ENCODE assay signal across 23 cellular contexts in the genomic region with DNA sequence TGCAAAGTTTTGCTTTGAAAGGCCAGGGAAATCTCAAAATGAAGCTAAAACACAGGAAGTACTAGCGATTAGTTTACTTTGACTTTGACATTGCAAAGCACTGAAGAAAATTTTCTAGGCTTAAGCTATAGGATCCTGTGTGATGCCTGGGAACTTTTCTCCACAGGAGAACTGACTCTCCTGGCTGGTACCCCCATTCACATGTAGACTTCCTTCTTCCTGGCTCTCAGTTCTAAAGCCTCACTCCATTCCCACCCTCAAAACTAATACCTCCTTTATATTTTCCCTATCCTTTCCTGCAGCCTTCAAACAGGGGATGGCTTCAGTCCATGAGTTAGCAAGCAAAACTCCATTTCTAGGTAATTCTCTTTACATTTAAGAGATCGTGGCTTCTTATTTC.
"Had no signal": no experiment of that assay in that cellular context is flagged by ENCODE, and none has a peak within 500 bp of the region (broad histone marks: within the 10 kb centered on the region; RNA-seq: fewer than 3 reads in every experiment).

No MANE protein-coding gene starts in this region.

- H3K4me3 ChIP-seq: heart left ventricle, left ventricle myocardium inferior, lower lobe of right lung, psoas muscle, spleen, tibial artery, upper lobe of right lung, vagina had no signal

- DNase-seq: effector memory CD4-positive, alpha-beta T cell; heart left ventricle; hippocampal formation; kidney; left cardiac atrium; left ventricle myocardium inferior; lower lobe of right lung; naive B cell; psoas muscle; spleen; stimulated activated CD4-positive, alpha-beta T cell treated with anti-CD3 and anti-CD28 coated beads, Interleukin-15, amount 100 ng/mL, for 24 hours; stimulated activated CD4-positive, alpha-beta T cell treated with anti-CD3 and anti-CD28 coated beads, Interleukin-1b, Interleukin-23, amount 100 ng/mL, for 48 hours; stimulated activated CD4-positive, alpha-beta T cell treated with anti-CD3 and anti-CD28 coated beads, Interleukin-4, amount 100 ng/mL, for 24 hours; tibial artery; upper lobe of right lung had no signal

- ATAC-seq: esophagus mucosa; heart left ventricle; left cardiac atrium; lower lobe of right lung; psoas muscle; sciatic nerve; stimulated activated memory B cell treated with anti-CD40 and anti-IgM and Interleukin-4, amounts not matched to agents 10 μg/mL and 1 μg/mL and 100 μg/mL, for 72 hours; upper lobe of right lung had no signal

- H3K4me1 Mint-ChIP-seq: memory B cell; naive B cell; nephron; stimulated activated memory B cell treated with anti-CD40 and anti-IgM and Interleukin-4, amounts not matched to agents 10 μg/mL and 1 μg/mL and 100 μg/mL, for 72 hours had no signal

- H3K27ac Mint-ChIP-seq: memory B cell; nephron; stimulated activated memory B cell treated with anti-CD40 and anti-IgM and Interleukin-4, amounts not matched to agents 10 μg/mL and 1 μg/mL and 100 μg/mL, for 72 hours; stimulated activated naive CD8-positive, alpha-beta T cell treated with anti-CD3 and anti-CD28 coated beads, Interleukin-15, Interleukin-2, amounts not matched to agents 100 ng/mL and 50 ng/mL, for 24 hours had no signal

- H3K27me3 ChIP-seq: heart left ventricle, neutrophil, spleen, tibial artery, upper lobe of right lung, vagina had no signal

- H3K27ac ChIP-seq: heart left ventricle, left ventricle myocardium inferior, lower lobe of right lung, neutrophil, psoas muscle, spleen, tibial artery, upper lobe of right lung, vagina had no signal

- H3K27me3 Mint-ChIP-seq: memory B cell; naive B cell; stimulated activated memory B cell treated with anti-CD40 and anti-IgM and Interleukin-4, amounts not matched to agents 10 μg/mL and 1 μg/mL and 100 μg/mL, for 72 hours; stimulated activated naive CD8-positive, alpha-beta T cell treated with anti-CD3 and anti-CD28 coated beads, Interleukin-15, Interleukin-2, amounts not matched to agents 100 ng/mL and 50 ng/mL, for 24 hours had no signal

- H3K4me1 ChIP-seq: heart left ventricle, left ventricle myocardium inferior, lower lobe of right lung, psoas muscle, spleen, tibial artery, upper lobe of right lung, vagina had no signal

- H3K36me3 Mint-ChIP-seq: memory B cell; stimulated activated memory B cell treated with anti-CD40 and anti-IgM and Interleukin-4, amounts not matched to agents 10 μg/mL and 1 μg/mL and 100 μg/mL, for 72 hours had no signal

- H3K9me3 ChIP-seq: heart left ventricle, left ventricle myocardium inferior, lower lobe of right lung, neutrophil, psoas muscle, tibial artery, upper lobe of right lung, vagina had no signal

- H3K4me3 Mint-ChIP-seq: memory B cell; naive B cell; nephron; stimulated activated memory B cell treated with anti-CD40 and anti-IgM and Interleukin-4, amounts not matched to agents 10 μg/mL and 1 μg/mL and 100 μg/mL, for 72 hours; stimulated activated naive CD8-positive, alpha-beta T cell treated with anti-CD3 and anti-CD28 coated beads, Interleukin-15, Interleukin-2, amounts not matched to agents 100 ng/mL and 50 ng/mL, for 24 hours had no signal

- H3K36me3 ChIP-seq: heart left ventricle, left ventricle myocardium inferior, lower lobe of right lung, neutrophil, spleen, tibial artery, upper lobe of right lung, vagina had no signal

- H3K9me3 Mint-ChIP-seq: nephron; stimulated activated naive CD8-positive, alpha-beta T cell treated with anti-CD3 and anti-CD28 coated beads, Interleukin-15, Interleukin-2, amounts not matched to agents 100 ng/mL and 50 ng/mL, for 24 hours had no signal
